In genomic region chr3:15386352-15386751, GRCh38 we compare ENCODE assay signal across 1 cellular context.
TF ChIP-seq lines count a peak whose summit lies in the region.

No MANE protein-coding gene starts in this region.

TF ChIP-seq in HEK293, 187 proteins besides CTCF, POLR2A, EP300 and RAD21 (continued from another document):
- TF ChIP-seq ZNF518A (tag by site-specific recombination; conservative IDR thresholded peaks at IDR 0.05; ENCODE audit: low read depth): 0 out of 2 replicates have a peak, but pooled peaks have one; percentile 35
- 0 out of 2 replicates have a peak, but pooled peaks have one; percentile 12 for TF ChIP-seq ZNF140 (tag by site-specific recombination; IDR thresholded peaks at IDR 0.05)
- TF ChIP-seq SETDB1 (IDR thresholded peaks at IDR 0.05; ENCODE audit: insufficient read length, low read length): peak; percentile 74
- 0 out of 2 replicates have a peak, but pooled peaks have one; percentile 25 for TF ChIP-seq ZNF501 (tag by site-specific recombination; IDR thresholded peaks at IDR 0.05)
- TF ChIP-seq ZBTB8A (tag by site-specific recombination; IDR thresholded peaks at IDR 0.05): peak; percentile 40; the same call in 1 of the 2 replicates
- no peak for TF ChIP-seq PBX3 (CRISPR knock-in tag; IDR thresholded peaks at IDR 0.05)
- TF ChIP-seq ZBTB1 (tag by site-specific recombination; IDR thresholded peaks at IDR 0.05): no peak
- no peak for TF ChIP-seq KLF17 (tag by site-specific recombination; IDR thresholded peaks at IDR 0.05)
